In genomic region chr7:36261019-36261754, GRCh38 we compare ENCODE assay signal across 12 cellular contexts.
DNase-seq lines count a peak whose midpoint lies in the region; ATAC-seq and TF ChIP-seq lines count a peak whose summit lies in the region.
"Had no signal": no experiment of that assay in that cellular context is flagged by ENCODE, and none has a peak within 500 bp of the region (broad histone marks: within the 10 kb centered on the region; RNA-seq: fewer than 3 reads in every experiment).

No MANE protein-coding gene starts in this region.

- no peaks in the 10 kb centered on the region for H3K27me3 Mint-ChIP-seq in mesothelial cell of epicardium (ENCODE audit: low read depth)
- H3K27me3 Mint-ChIP-seq: CD4-positive, alpha-beta memory T cell had no signal

- peaks cover 0 to 8% (median under 1%) of the 10 kb centered on the region in 11 experiments; a peak in 8 of 22 replicates for H3K9me3 ChIP-seq in BLaER1 treated with 17β-estradiol and CSF1 and Interleukin-3, amounts not matched to agents 10 nM and 100 nM (replicated peaks in 1 of 11)
- H3K9me3 ChIP-seq: ascending aorta had no signal

- 0 out of 22 replicates have a peak, but pooled peaks cover 0 to 5% (median 0%) of the 10 kb centered on the region in 11 experiments for H3K36me3 ChIP-seq in BLaER1 treated with 17β-estradiol and CSF1 and Interleukin-3, amounts not matched to agents 10 nM and 100 nM
- H3K36me3 ChIP-seq: ascending aorta had no signal

- H3K4me2 ChIP-seq in BLaER1 treated with 17β-estradiol and CSF1 and Interleukin-3, amounts not matched to agents 10 nM and 100 nM = peak overlapping the region in 10 of 11 experiments; percentile 29 to 92 (median 82); a peak in 20 of 22 replicates

- H3K9ac ChIP-seq in BLaER1 treated with 17β-estradiol and CSF1 and Interleukin-3, amounts not matched to agents 10 nM and 100 nM = peak overlapping the region in 5 of 11 experiments; percentile 0 to 76 (median 53); a peak in 6 of 22 replicates

- H4K20me1 ChIP-seq in BLaER1 treated with 17β-estradiol and CSF1 and Interleukin-3, amounts not matched to agents 10 nM and 100 nM = no peaks in the 10 kb centered on the region

- peaks cover 13% of the 10 kb centered on the region for H3K9me3 Mint-ChIP-seq in mesothelial cell of epicardium

- no peak for TF ChIP-seq CTCF in mesothelial cell of epicardium (IDR thresholded peaks at IDR 0.05; ENCODE audit: unreplicated experiment)

- peak; percentile 59 for DNase-seq in M059J (ENCODE audit: low read depth)
- no peak for DNase-seq in mesothelial cell of epicardium (ENCODE audit: low spot score in 2 of 2, unreplicated experiment in 2 of 2)
- no peak for DNase-seq in iPS-NIHi11 (ENCODE audit: low spot score)
- no peak for DNase-seq in amniotic stem cell (lab: John Stamatoyannopoulos, UW)
- DNase-seq in occipital lobe (lab: John Stamatoyannopoulos, UW) = no peak
- DNase-seq: CD4-positive, alpha-beta memory T cell; left colon; NCI-H226 had no signal

- H3K4me3 ChIP-seq in BLaER1 treated with 17β-estradiol and CSF1 and Interleukin-3, amounts not matched to agents 10 nM and 100 nM = no peak overlapping the region
- H3K4me3 ChIP-seq: ascending aorta had no signal

- H3K27ac Mint-ChIP-seq in mesothelial cell of epicardium = peak overlapping the region; percentile 18

- H3K4me1 ChIP-seq in BLaER1 treated with 17β-estradiol and CSF1 and Interleukin-3, amounts not matched to agents 10 nM and 100 nM = peaks cover 55 to 100% (median 66%) of the 10 kb centered on the region in 10 experiments

- peak overlapping the region; percentile 12 to 96 (median 65); a peak in 17 of 22 replicates for H3K27ac ChIP-seq in BLaER1 treated with 17β-estradiol and CSF1 and Interleukin-3, amounts not matched to agents 10 nM and 100 nM

- ATAC-seq in GM18907 (IDR thresholded peaks at IDR 0.05; ENCODE audit: unreplicated experiment) (peak; percentile 47), GM18519 (IDR thresholded peaks at IDR 0.05; ENCODE audit: low FRiP score, unreplicated experiment) (no peak)
- ATAC-seq: left colon had no signal

- peaks cover 8% of the 10 kb centered on the region for H3K36me3 Mint-ChIP-seq in mesothelial cell of epicardium

- no peak overlapping the region for H3K4me3 Mint-ChIP-seq in mesothelial cell of epicardium
- H3K4me3 Mint-ChIP-seq: CD4-positive, alpha-beta memory T cell had no signal

- peaks cover 69% of the 10 kb centered on the region for H3K4me1 Mint-ChIP-seq in mesothelial cell of epicardium

- H3K27me3 ChIP-seq in BLaER1 treated with 17β-estradiol and CSF1 and Interleukin-3, amounts not matched to agents 10 nM and 100 nM = no peaks in the 10 kb centered on the region
- H3K27me3 ChIP-seq: ascending aorta had no signal
